9 cellular contexts compared by ENCODE assay signal in genomic region chr11:75916882-75917281, GRCh38.
"Had no signal": no experiment of that assay in that cellular context is flagged by ENCODE, and none has a peak within 500 bp of the region (broad histone marks: within the 10 kb centered on the region; RNA-seq: fewer than 3 reads in every experiment).

No MANE protein-coding gene starts in this region.

- DNase-seq: GM23248, GOT3, H7, HFFc6, KG1 had no signal

- H3K27ac ChIP-seq: GM23248, HL-60 had no signal

- ATAC-seq: HCT116, HepG2 had no signal

- H3K9me3 ChIP-seq: HAP-1 had no signal

- H2AFZ ChIP-seq: GM23248 had no signal

- H3K4me3 ChIP-seq: GM23248, HAP-1 had no signal

- H3K9ac ChIP-seq: GM23248 had no signal

- FAIRE-seq: HepG2 had no signal
